Comparison of ENCODE assay signal across 12 cellular contexts in the genomic region with DNA sequence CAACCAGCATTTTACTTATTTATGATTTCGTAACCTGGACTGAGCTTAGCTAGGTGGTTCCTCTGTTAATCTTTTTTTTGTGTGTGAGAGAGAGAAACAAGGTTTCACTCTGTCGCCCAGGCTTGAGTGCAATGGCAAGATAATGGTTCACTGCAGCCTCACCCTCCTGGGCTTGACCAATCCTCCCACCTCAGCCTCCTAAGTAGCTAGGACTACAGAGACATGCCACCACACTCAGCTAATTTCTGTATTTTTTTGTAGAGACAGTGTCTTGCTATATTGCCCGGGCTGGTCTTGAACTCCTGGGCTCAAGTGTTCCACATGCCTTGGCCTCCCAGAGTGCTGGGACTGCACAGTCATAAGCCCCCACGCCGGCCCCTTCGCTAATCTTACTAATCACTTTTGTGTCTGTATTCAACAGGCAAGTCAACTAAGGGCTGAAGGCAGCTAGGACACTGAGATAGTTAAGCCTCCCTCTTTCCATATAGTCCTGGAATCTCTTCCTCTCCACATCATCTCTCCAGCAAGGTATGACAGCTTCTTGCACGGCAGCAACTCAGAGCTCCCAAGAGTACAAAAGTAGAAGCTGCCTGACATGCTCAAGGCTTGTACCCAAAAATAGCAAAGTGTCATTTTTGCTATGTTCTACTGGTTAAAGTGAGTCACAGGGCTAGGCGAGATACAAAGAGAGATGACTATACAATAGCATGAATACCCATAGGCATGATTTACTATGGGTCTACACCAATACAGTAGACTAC. TPM values are rescaled to one million over a fixed set of nuclear protein-coding genes. Genes with fewer than 3 reads are reported as not detected.
DNase-seq lines count a peak whose midpoint lies in the region; ATAC-seq and TF ChIP-seq lines count a peak whose summit lies in the region.
"Had no signal": no experiment of that assay in that cellular context is flagged by ENCODE, and none has a peak within 500 bp of the region (broad histone marks: within the 10 kb centered on the region; RNA-seq: fewer than 3 reads in every experiment).

No MANE protein-coding gene starts in this region.

- DNase-seq in stimulated activated CD4-positive, alpha-beta T cell treated with anti-CD3 and anti-CD28 coated beads, Interleukin-1b, Interleukin-23, amount 100 ng/mL, for 48 hours: peak; percentile 41
- no peak for DNase-seq in stimulated activated CD4-positive, alpha-beta T cell treated with anti-CD3 and anti-CD28 coated beads, Interleukin-4, amount 100 ng/mL, for 4 hours
- peak; percentile 14 to 25 for DNase-seq in activated T-cell treated with anti-CD3 and anti-CD28 coated beads, Interleukin-2, amount 50 U/mL, for 72 hours
- DNase-seq in foreskin keratinocyte (peak in 1 of 2 donors; percentile 65), type B pancreatic cell (ENCODE audit: extremely low spot score, unreplicated experiment) (no peak), T-helper 9 cell (no peak), nephron progenitor cell (no peak)
- DNase-seq: C1 segment of cervical spinal cord; effector CD4-positive, alpha-beta T cell; NCI-H1092; NCI-H69 had no signal

- TF ChIP-seq CTCF in foreskin keratinocyte (conservative IDR thresholded peaks at IDR 0.05) (no peak), type B pancreatic cell (conservative IDR thresholded peaks at IDR 0.05) (no peak), nephron progenitor cell (IDR thresholded peaks at IDR 0.05) (no peak)

- H3K27me3 ChIP-seq in foreskin keratinocyte: no peaks in the 10 kb centered on the region

- H3K36me3 Mint-ChIP-seq in activated T-cell treated with anti-CD3 and anti-CD28 coated beads, Interleukin-2, amount 50 U/mL, for 72 hours (ENCODE audit: insufficient read depth in 2 of 2): peaks cover 11 to 17% of the 10 kb centered on the region in 2 donors
- H3K36me3 Mint-ChIP-seq in type B pancreatic cell: peaks cover 30% of the 10 kb centered on the region
- H3K36me3 Mint-ChIP-seq in nephron progenitor cell (ENCODE audit: low read depth): peaks cover 62% of the 10 kb centered on the region

- H3K27ac ChIP-seq in foreskin keratinocyte: no peak overlapping the region

- peak overlapping the region; percentile 85 for H3K27ac Mint-ChIP-seq in activated T-cell treated with anti-CD3 and anti-CD28 coated beads, Interleukin-2, amount 50 U/mL, for 72 hours
- peak overlapping the region; percentile 59 for H3K27ac Mint-ChIP-seq in type B pancreatic cell
- H3K27ac Mint-ChIP-seq in nephron progenitor cell: no peak overlapping the region

- H3K4me1 ChIP-seq in foreskin keratinocyte: peaks cover 8% of the 10 kb centered on the region

- peaks cover 4 to 7% of the 10 kb centered on the region in 2 donors for H3K9me3 Mint-ChIP-seq in activated T-cell treated with anti-CD3 and anti-CD28 coated beads, Interleukin-2, amount 50 U/mL, for 72 hours
- H3K9me3 Mint-ChIP-seq in type B pancreatic cell (peaks cover 18% of the 10 kb centered on the region), nephron progenitor cell (peaks cover 59% of the 10 kb centered on the region)

- ATAC-seq in activated T-cell treated with anti-CD3 and anti-CD28 coated beads, Interleukin-2, amount 50 U/mL, for 72 hours (replicated peaks in 1 of 2): peak; percentile 92 to 93
- ATAC-seq in foreskin keratinocyte (peak; percentile 94), GM19452 (IDR thresholded peaks at IDR 0.05; ENCODE audit: unreplicated experiment) (no peak)

- peaks cover 63% of the 10 kb centered on the region for H3K4me1 Mint-ChIP-seq in activated T-cell treated with anti-CD3 and anti-CD28 coated beads, Interleukin-2, amount 50 U/mL, for 72 hours (ENCODE audit: low read depth)
- H3K4me1 Mint-ChIP-seq in type B pancreatic cell (ENCODE audit: unreplicated experiment) (peaks cover 8% of the 10 kb centered on the region), nephron progenitor cell (peaks cover 7% of the 10 kb centered on the region)

- peak overlapping the region; percentile 8 to 66 for H3K4me3 Mint-ChIP-seq in activated T-cell treated with anti-CD3 and anti-CD28 coated beads, Interleukin-2, amount 50 U/mL, for 72 hours
- no peak overlapping the region for H3K4me3 Mint-ChIP-seq in type B pancreatic cell
- H3K4me3 Mint-ChIP-seq in nephron progenitor cell: no peak overlapping the region

- no peaks in the 10 kb centered on the region for H3K27me3 Mint-ChIP-seq in activated T-cell treated with anti-CD3 and anti-CD28 coated beads, Interleukin-2, amount 50 U/mL, for 72 hours (ENCODE audit: low read depth)
- H3K27me3 Mint-ChIP-seq in type B pancreatic cell: no peaks in the 10 kb centered on the region
- H3K27me3 Mint-ChIP-seq in nephron progenitor cell (ENCODE audit: low read depth, poor library complexity): peaks cover 2% of the 10 kb centered on the region

RNA-seq across cellular contexts. Expression of a gene that starts 11.3 kb away (rescaled TPM):
- total RNA-seq in activated T-cell treated with anti-CD3 and anti-CD28 coated beads, Interleukin-2, amount 50 U/mL, for 72 hours: 10 to 100 TPM; 55.6 to 60.2 TPM
- total RNA-seq in foreskin keratinocyte: 19.7 and 20.4 TPM in 2 replicates
- polyA plus RNA-seq in foreskin keratinocyte: 1.1 and 1.4 TPM in 2 replicates
- 60.3 and 66.4 TPM in 2 replicates for total RNA-seq in type B pancreatic cell (ENCODE audit: low replicate concordance)

Comparison
In these comparisons a context has a peak if more than half of its experiments do, and no peak if none do; other contexts are left out.
1. DNase-seq: peak in stimulated activated CD4-positive, alpha-beta T cell treated with anti-CD3 and anti-CD28 coated beads, Interleukin-1b, Interleukin-23, amount 100 ng/mL, for 48 hours (single experiment) and activated T-cell treated with anti-CD3 and anti-CD28 coated beads, Interleukin-2, amount 50 U/mL, for 72 hours (2 of 2); none in stimulated activated CD4-positive, alpha-beta T cell treated with anti-CD3 and anti-CD28 coated beads, Interleukin-4, amount 100 ng/mL, for 4 hours (0 of 2), type B pancreatic cell (single experiment), T-helper 9 cell (single experiment) and nephron progenitor cell (single experiment).
2. H3K4me3 Mint-ChIP-seq: peak in activated T-cell treated with anti-CD3 and anti-CD28 coated beads, Interleukin-2, amount 50 U/mL, for 72 hours (2 of 2); none in type B pancreatic cell (single experiment) and nephron progenitor cell (single experiment).